Comparison of ENCODE assay signal across 14 cellular contexts in genomic region chr1:232978091-232978634, GRCh38. TPM values are rescaled to one million over a fixed set of nuclear protein-coding genes. Genes with fewer than 3 reads are reported as not detected.
DNase-seq lines count a peak whose midpoint lies in the region; ATAC-seq and TF ChIP-seq lines count a peak whose summit lies in the region.
"Had no signal": no experiment of that assay in that cellular context is flagged by ENCODE, and none has a peak within 500 bp of the region (broad histone marks: within the 10 kb centered on the region; RNA-seq: fewer than 3 reads in every experiment).

No MANE protein-coding gene starts in this region.

- peaks cover 14% of the 10 kb centered on the region for H3K36me3 ChIP-seq in Karpas-422 (ENCODE audit: insufficient read depth, low read length)
- peaks cover 0 to 19% (median 6%) of the 10 kb centered on the region in 4 donors for H3K36me3 ChIP-seq in transverse colon

- CTCF ChIA-PET in activated naive CD4-positive, alpha-beta T cell treated with anti-CD3 and anti-CD28 coated beads, Interleukin-2, amount 10 ng/mL, durations not matched to agents 7 days and 5 days (lab: Charles Lee): interaction anchor here (0.6 kb wide), 1 partner anchor 88 kb away, joined by 3 read pairs; no protein-coding TSS in a partner anchor

- H3K4me3 ChIP-seq in Karpas-422 (ENCODE audit: low read length): 0 out of 2 replicates have a peak overlapping the region, but pooled peaks have one; percentile 1
- H3K4me3 ChIP-seq in transverse colon: no peak overlapping the region
- H3K4me3 ChIP-seq: GM23338 had no signal

- H3K27ac ChIP-seq in Karpas-422 (ENCODE audit: low read length) (peak overlapping the region; percentile 77), transverse colon (no peak overlapping the region)

- peak; percentile 44 for ATAC-seq in stimulated activated naive CD8-positive, alpha-beta T cell treated with anti-CD3 and anti-CD28 coated beads, Interleukin-15, Interleukin-2, amounts not matched to agents 100 U/mL and 50 U/mL, for 24 hours
- ATAC-seq: GM23338 had no signal

- no peak for TF ChIP-seq POLR2A in transverse colon (IDR thresholded peaks at IDR 0.05)

- peak overlapping the region; percentile 83 for H3K27ac Mint-ChIP-seq in activated naive CD4-positive, alpha-beta T cell treated with anti-CD3 and anti-CD28 coated beads, Interleukin-2, amount 10 ng/mL, durations not matched to agents 7 days and 5 days
- H3K27ac Mint-ChIP-seq: GM23338 had no signal

- WGBS in transverse colon (ENCODE audit: low coverage in 1 of 2), 2 donors: 53 to 65% methylated on average over 2 to 8 of the region's 8 CpGs

- H3K9me3 ChIP-seq in Karpas-422 (ENCODE audit: low read length) (no peaks in the 10 kb centered on the region), transverse colon (peaks cover 9 to 10% of the 10 kb centered on the region in 2 donors)

- no peaks in the 10 kb centered on the region for H3K27me3 Mint-ChIP-seq in activated naive CD4-positive, alpha-beta T cell treated with anti-CD3 and anti-CD28 coated beads, Interleukin-2, amount 10 ng/mL, durations not matched to agents 7 days and 5 days

- intact Hi-C loops in transverse colon (cut with DNase I; ENCODE audit: low total_unique reads): no loop called here

- peaks cover 14% of the 10 kb centered on the region for H3K9me3 Mint-ChIP-seq in activated naive CD4-positive, alpha-beta T cell treated with anti-CD3 and anti-CD28 coated beads, Interleukin-2, amount 10 ng/mL, durations not matched to agents 7 days and 5 days

- peaks cover 54% of the 10 kb centered on the region for H3K36me3 Mint-ChIP-seq in activated naive CD4-positive, alpha-beta T cell treated with anti-CD3 and anti-CD28 coated beads, Interleukin-2, amount 10 ng/mL, durations not matched to agents 7 days and 5 days

- no peaks in the 10 kb centered on the region for H3K79me2 ChIP-seq in Karpas-422 (ENCODE audit: low read length)

- H3K27me3 ChIP-seq in Karpas-422 (ENCODE audit: low read length) (no peaks in the 10 kb centered on the region), transverse colon (no peaks in the 10 kb centered on the region)

- DNase-seq in activated naive CD4-positive, alpha-beta T cell treated with anti-CD3 and anti-CD28 coated beads, Interleukin-2, amount 10 ng/mL, durations not matched to agents 7 days and 5 days: peak; percentile 47
- no peak for DNase-seq in activated naive CD4-positive, alpha-beta T cell (lab: John Stamatoyannopoulos, UW)
- DNase-seq in Karpas-422: no peak
- DNase-seq in dedifferentiated amniotic fluid mesenchymal stem cell (ENCODE audit: extremely low spot score): peak; percentile 34
- DNase-seq in stimulated activated naive CD8-positive, alpha-beta T cell treated with anti-CD3 and anti-CD28 coated beads, Interleukin-15, Interleukin-2, amounts not matched to agents 100 U/mL and 50 U/mL, for 24 hours: peak; percentile 9
- no peak for DNase-seq in NCI-H1417 treated with DMSO at 0.1 percent for 48 hours (lab: John Stamatoyannopoulos, UW)
- no peak for DNase-seq in transverse colon
- DNase-seq in stimulated activated CD4-positive, alpha-beta T cell treated with anti-CD3 and anti-CD28 coated beads, Interleukin-4, amount 100 ng/mL, for 24 hours: no peak
- DNase-seq: AML-193; effector memory CD4-positive, alpha-beta T cell; NCI-H146; small intestine; stimulated activated naive CD4-positive, alpha-beta T cell treated with Interleukin-2 at 50 U/mL for 16 hours had no signal

- TF ChIP-seq CTCF in transverse colon (IDR thresholded peaks at IDR 0.05): no peak

- H3K4me3 Mint-ChIP-seq in activated naive CD4-positive, alpha-beta T cell treated with anti-CD3 and anti-CD28 coated beads, Interleukin-2, amount 10 ng/mL, durations not matched to agents 7 days and 5 days: no peak overlapping the region
- H3K4me3 Mint-ChIP-seq: GM23338 had no signal

- peaks cover 25% of the 10 kb centered on the region for H3K4me1 Mint-ChIP-seq in activated naive CD4-positive, alpha-beta T cell treated with anti-CD3 and anti-CD28 coated beads, Interleukin-2, amount 10 ng/mL, durations not matched to agents 7 days and 5 days

- no peak overlapping the region for H3K9ac ChIP-seq in Karpas-422 (ENCODE audit: low read length)

- no peak overlapping the region for H2AFZ ChIP-seq in Karpas-422 (ENCODE audit: low read length)
- H2AFZ ChIP-seq: GM23338 had no signal

- no peaks in the 10 kb centered on the region for H4K20me1 ChIP-seq in Karpas-422 (ENCODE audit: insufficient read depth, low read depth, low read length)

- in situ Hi-C loops in transverse colon (cut with MboI; ENCODE audit: low pct_ligation_motif_present in 1 of 4, low pct_unique_long_range_greater_than_20kb in 1 of 4, low sequenced_read_pairs in 3 of 4): no loop called here

- TF ChIP-seq EP300 in transverse colon (IDR thresholded peaks at IDR 0.05; ENCODE audit: low read depth): no peak

- H3K9me2 ChIP-seq in Karpas-422 (replicated peaks; ENCODE audit: insufficient read depth, low read length): no peaks in the 10 kb centered on the region

- H3K4me1 ChIP-seq in Karpas-422 (ENCODE audit: low read length) (peaks cover 19% of the 10 kb centered on the region), transverse colon (no peaks in the 10 kb centered on the region)

- peak overlapping the region; percentile 47 for H3K4me2 ChIP-seq in Karpas-422 (ENCODE audit: low read depth, low read length, poor library complexity, severe bottlenecking)
- H3K4me2 ChIP-seq: GM23338 had no signal

RNA-seq across cellular contexts. Expression of gene NTPCR, which starts 27.8 kb away (rescaled TPM):
- total RNA-seq in Karpas-422 (2014; rRNA removed; shearing (Covaris generic); ENCODE audit: low replicate concordance): 14.9 and 33.1 TPM in 2 replicates
- 10 to 100 TPM; 13.5 to 53.3 (median 37.2) TPM for total RNA-seq in transverse colon

Comparison
In these comparisons a context has a peak if more than half of its experiments do, and no peak if none do; other contexts are left out.
1. DNase-seq: peak in activated naive CD4-positive, alpha-beta T cell treated with anti-CD3 and anti-CD28 coated beads, Interleukin-2, amount 10 ng/mL, durations not matched to agents 7 days and 5 days (single experiment), dedifferentiated amniotic fluid mesenchymal stem cell (single experiment) and stimulated activated naive CD8-positive, alpha-beta T cell treated with anti-CD3 and anti-CD28 coated beads, Interleukin-15, Interleukin-2, amounts not matched to agents 100 U/mL and 50 U/mL, for 24 hours (single experiment); none in activated naive CD4-positive, alpha-beta T cell (0 of 4), Karpas-422 (single experiment), NCI-H1417 treated with DMSO at 0.1 percent for 48 hours (single experiment), transverse colon (single experiment) and stimulated activated CD4-positive, alpha-beta T cell treated with anti-CD3 and anti-CD28 coated beads, Interleukin-4, amount 100 ng/mL, for 24 hours (single experiment).